Comparison of ENCODE assay signal across 3 cellular contexts in the genomic region with DNA sequence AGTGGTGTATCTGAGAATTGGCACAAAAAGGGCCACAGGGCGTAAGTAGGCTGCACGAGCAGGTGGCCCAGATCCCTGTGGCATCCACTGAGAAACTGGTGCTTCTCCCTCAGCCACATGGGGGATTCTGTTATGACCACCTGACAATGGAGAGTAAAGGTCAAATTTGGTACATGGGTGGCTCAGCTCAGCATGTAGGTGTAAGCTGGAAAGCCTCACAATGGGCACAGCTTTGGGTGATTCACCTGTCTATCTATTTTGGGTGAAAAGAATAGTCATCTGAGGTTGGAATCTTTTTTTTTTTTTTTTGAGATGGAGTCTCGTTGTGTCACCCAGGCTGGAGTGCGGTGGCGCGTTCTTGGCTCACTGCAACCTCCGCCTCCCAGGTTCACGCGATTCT.
"Had no signal": no experiment of that assay in that cellular context is flagged by ENCODE, and none has a peak within 500 bp of the region (broad histone marks: within the 10 kb centered on the region; RNA-seq: fewer than 3 reads in every experiment).

No MANE protein-coding gene starts in this region.

- DNase-seq: GDM1, GF-D8 had no signal

- ATAC-seq: GM12878 had no signal
